13 cellular contexts compared by ENCODE assay signal in genomic region chr9:16868706-16869105, GRCh38. TPM values are rescaled to one million over a fixed set of nuclear protein-coding genes. Genes with fewer than 3 reads are reported as not detected.
DNase-seq lines count a peak whose midpoint lies in the region; ATAC-seq and TF ChIP-seq lines count a peak whose summit lies in the region.
"Had no signal": no experiment of that assay in that cellular context is flagged by ENCODE, and none has a peak within 500 bp of the region (broad histone marks: within the 10 kb centered on the region; RNA-seq: fewer than 3 reads in every experiment).

No MANE protein-coding gene starts in this region.

- peak overlapping the region; percentile 65 for H3K4me3 ChIP-seq in MG63
- peak overlapping the region; percentile 89 for H3K4me3 ChIP-seq in osteoblast (ENCODE audit: insufficient read depth, low read length)

- H3K36me3 ChIP-seq in MG63 (0 out of 2 replicates have a peak, but pooled peaks cover 4% of the 10 kb centered on the region), osteoblast (ENCODE audit: insufficient read depth, low read length) (no peaks in the 10 kb centered on the region)

- no peak for TF ChIP-seq CTCF in osteoblast (IDR thresholded peaks at IDR 0.05; ENCODE audit: extremely low read depth, low read depth, low read length)

- H3K9me3 ChIP-seq in MG63: no peaks in the 10 kb centered on the region
- H3K9me3 ChIP-seq in osteoblast (ENCODE audit: low read depth, low read length): no peaks in the 10 kb centered on the region

- in situ Hi-C loops in ACHN (cut with HindIII; ENCODE audit: low pct_ligation_motif_present, low pct_unique_long_range_greater_than_20kb, low sequenced_read_pairs): no loop called here

- peak overlapping the region; percentile 75 for H3K27ac ChIP-seq in osteoblast (ENCODE audit: low read depth, low read length)

- H3K79me2 ChIP-seq in osteoblast (ENCODE audit: insufficient read depth, low read length): peaks cover 66% of the 10 kb centered on the region

- H2AFZ ChIP-seq in osteoblast (ENCODE audit: low read length): no peak overlapping the region

- DNase-seq in ACHN (peak; percentile 23), MG63 (no peak), fibroblast of peridontal ligament (ENCODE audit: extremely low read depth) (peak; percentile 48), osteoblast (ENCODE audit: insufficient read length, low spot score, missing footprints) (peak; percentile 57), NCI-H510A treated with DMSO at 0.1 percent for 48 hours (lab: John Stamatoyannopoulos, UW) (no peak)
- DNase-seq: activated CD4-positive, alpha-beta T cell treated with anti-CD3 and anti-CD28 coated beads, Interleukin-2, amount 50 U/mL, for 4 hours; activated naive CD4-positive, alpha-beta T cell treated with anti-CD3 and anti-CD28 coated beads, Interleukin-2, amount 10 ng/mL, durations not matched to agents 7 days and 5 days; NCI-H774; small intestine had no signal

- no peaks in the 10 kb centered on the region for H4K20me1 ChIP-seq in osteoblast (ENCODE audit: insufficient read depth, low read length)

- H3K27me3 ChIP-seq in MG63: no peaks in the 10 kb centered on the region
- H3K27me3 ChIP-seq in osteoblast (ENCODE audit: insufficient read depth, low read length): no peaks in the 10 kb centered on the region

- peaks cover 58% of the 10 kb centered on the region for H3K4me1 ChIP-seq in osteoblast (ENCODE audit: insufficient read depth, low read length)

- H3K4me2 ChIP-seq in osteoblast (ENCODE audit: insufficient read depth, low read length): peak overlapping the region; percentile 92

- ATAC-seq in GM19328 (IDR thresholded peaks at IDR 0.05; ENCODE audit: unreplicated experiment) (no peak), HG03139 (IDR thresholded peaks at IDR 0.05; ENCODE audit: unreplicated experiment) (no peak), GM21528 (IDR thresholded peaks at IDR 0.05; ENCODE audit: low FRiP score, unreplicated experiment) (no peak)

RNA-seq across cellular contexts. Expression of gene BNC2, which starts 1.8 kb away (rescaled TPM):
- 38.8 and 49.5 TPM in 2 replicates for total RNA-seq in MG63 (2014; rRNA removed; shearing (Covaris generic); ENCODE audit: low replicate concordance)
- total RNA-seq in osteoblast: 51.3 and 53.9 TPM in 2 replicates
- total RNA-seq: B cell had no signal

Comparison
In these comparisons a context has a peak if more than half of its experiments do, and no peak if none do; other contexts are left out.
1. DNase-seq: peak in ACHN (single experiment), fibroblast of peridontal ligament (single experiment) and osteoblast (single experiment); none in MG63 (single experiment) and NCI-H510A treated with DMSO at 0.1 percent for 48 hours (single experiment).